13 cellular contexts compared by ENCODE assay signal in genomic region chr14:93049295-93049694, GRCh38.
DNase-seq lines count a peak whose midpoint lies in the region; ATAC-seq and TF ChIP-seq lines count a peak whose summit lies in the region.
"Had no signal": no experiment of that assay in that cellular context is flagged by ENCODE, and none has a peak within 500 bp of the region (broad histone marks: within the 10 kb centered on the region; RNA-seq: fewer than 3 reads in every experiment).

No MANE protein-coding gene starts in this region.

- H3K4me1 Mint-ChIP-seq in effector memory CD8-positive, alpha-beta T cell (ENCODE audit: low read depth in 2 of 2), result peaks cover 16 to 20% of the 10 kb centered on the region in 2 donors

- H3K36me3 ChIP-seq in prostate gland, result no peaks in the 10 kb centered on the region
- H3K36me3 ChIP-seq: breast epithelium, HAP-1 had no signal

- H3K9me3 Mint-ChIP-seq in effector memory CD8-positive, alpha-beta T cell, result no peaks in the 10 kb centered on the region
- H3K9me3 Mint-ChIP-seq: CD4-positive, CD25-positive, alpha-beta regulatory T cell had no signal

- WGBS in prostate gland, result 79% methylated on average over 5 of the region's 5 CpGs

- peak overlapping the region; percentile 50 to 68 for H3K27ac ChIP-seq in prostate gland
- H3K27ac ChIP-seq: breast epithelium had no signal

- H3K4me3 Mint-ChIP-seq in effector memory CD8-positive, alpha-beta T cell, result no peak overlapping the region
- H3K4me3 Mint-ChIP-seq: CD4-positive, CD25-positive, alpha-beta regulatory T cell had no signal

- H3K4me3 ChIP-seq in prostate gland, result no peak overlapping the region
- H3K4me3 ChIP-seq: breast epithelium, HAP-1, lung had no signal

- intact Hi-C loops in prostate gland (cut with DNase I), result loop anchor here (5.0 kb wide), 1 partner anchor 87 kb away; no protein-coding TSS in a partner anchor

- ATAC-seq in effector memory CD8-positive, alpha-beta T cell (replicated peaks), result no peak
- no peak for ATAC-seq in GM21737 (IDR thresholded peaks at IDR 0.05; ENCODE audit: unreplicated experiment)

- H3K9me3 ChIP-seq in prostate gland, result no peaks in the 10 kb centered on the region
- H3K9me3 ChIP-seq: breast epithelium, HAP-1 had no signal

- TF ChIP-seq POLR2A in prostate gland (IDR thresholded peaks at IDR 0.05), result no peak

- peak; percentile 56 for DNase-seq in DMS79 (lab: John Stamatoyannopoulos, UW)
- DNase-seq in NCI-H510A treated with DMSO at 0.1 percent for 48 hours (lab: John Stamatoyannopoulos, UW), result peak; percentile 63
- no peak for DNase-seq in effector memory CD8-positive, alpha-beta T cell
- DNase-seq in prostate gland (ENCODE audit: low spot score), result no peak
- DNase-seq in HK-2 (ENCODE audit: unreplicated experiment), result no peak
- DNase-seq in activated gamma-delta T cell treated with Interleukin-2 at 50 U/mL for 16 hours, result no peak
- DNase-seq: activated CD4-positive, CD25-positive, alpha-beta regulatory T cell treated with anti-CD3 and anti-CD28 coated beads, Interleukin-2, amount 50 U/mL, for 72 hours; CD4-positive, CD25-positive, alpha-beta regulatory T cell; hippocampal formation had no signal

- no peak for TF ChIP-seq CTCF in prostate gland (IDR thresholded peaks at IDR 0.05)

- peaks cover 10% of the 10 kb centered on the region for H3K36me3 Mint-ChIP-seq in effector memory CD8-positive, alpha-beta T cell (ENCODE audit: insufficient read depth)
- H3K36me3 Mint-ChIP-seq: CD4-positive, CD25-positive, alpha-beta regulatory T cell had no signal

- H3K27me3 ChIP-seq in prostate gland (replicated peaks; ENCODE audit: insufficient read depth), result no peaks in the 10 kb centered on the region
- H3K27me3 ChIP-seq: breast epithelium had no signal

- no peaks in the 10 kb centered on the region for H3K27me3 Mint-ChIP-seq in effector memory CD8-positive, alpha-beta T cell
- H3K27me3 Mint-ChIP-seq: CD4-positive, CD25-positive, alpha-beta regulatory T cell had no signal

- H3K4me1 ChIP-seq in prostate gland (replicated peaks), result peaks cover 21% of the 10 kb centered on the region

- peak overlapping the region; percentile 4 to 19 for H3K27ac Mint-ChIP-seq in effector memory CD8-positive, alpha-beta T cell

Comparison
In these comparisons a context has a peak if more than half of its experiments do, and no peak if none do; other contexts are left out.
1. DNase-seq: peak in DMS79 (single experiment) and NCI-H510A treated with DMSO at 0.1 percent for 48 hours (single experiment); none in effector memory CD8-positive, alpha-beta T cell (0 of 3), prostate gland (single experiment), HK-2 (single experiment) and activated gamma-delta T cell treated with Interleukin-2 at 50 U/mL for 16 hours (single experiment).